ENCODE assay signal across 9 cellular contexts in the genomic region with DNA sequence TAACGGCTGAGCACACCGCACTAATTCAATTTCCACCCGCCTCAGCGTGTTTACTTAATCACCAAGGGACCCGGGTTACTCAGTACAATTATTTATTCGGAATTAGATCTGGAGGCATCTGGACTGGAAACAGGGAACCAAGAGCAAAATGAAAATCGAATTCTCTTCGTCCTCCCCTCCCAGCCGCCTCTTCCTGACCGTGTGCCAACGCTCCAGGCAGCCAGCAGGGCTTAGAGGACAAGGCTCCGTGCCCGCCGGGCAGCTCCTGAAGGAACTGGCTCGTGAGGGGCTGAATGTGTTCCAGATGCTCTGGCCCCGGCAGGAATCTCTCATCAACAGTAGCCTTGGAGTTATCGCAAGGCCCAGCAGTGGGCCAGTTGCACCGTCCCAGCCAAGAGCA. TPM values are rescaled to one million over a fixed set of nuclear protein-coding genes. Genes with fewer than 3 reads are reported as not detected.
A peak's percentile ranks its signal among the peaks of the same experiment; 100 is the strongest.
DNase-seq lines count a peak whose midpoint lies in the region; ATAC-seq and TF ChIP-seq lines count a peak whose summit lies in the region.
"Had no signal": no experiment of that assay in that cellular context is flagged by ENCODE, and none has a peak within 500 bp of the region (broad histone marks: within the 10 kb centered on the region; RNA-seq: fewer than 3 reads in every experiment).

No MANE protein-coding gene starts in this region.

- no peaks in the 10 kb centered on the region for H3K4me1 Mint-ChIP-seq in immature natural killer cell
- H3K4me1 Mint-ChIP-seq: activated naive CD4-positive, alpha-beta T cell treated with anti-CD3 and anti-CD28 coated beads, Interleukin-2, amount 50 U/mL, for 24 hours had no signal

- intact Hi-C loops in esophagus squamous epithelium (cut with DNase I) = no loop called here

- H3K79me1 ChIP-seq in neuronal stem cell (ENCODE audit: low read depth, low read length) = no peaks in the 10 kb centered on the region

- no peak overlapping the region for H2BK120ac ChIP-seq in neuronal stem cell (ENCODE audit: low read depth, low read length)

- no peak overlapping the region for H3K4me3 Mint-ChIP-seq in immature natural killer cell
- H3K4me3 Mint-ChIP-seq: activated naive CD4-positive, alpha-beta T cell treated with anti-CD3 and anti-CD28 coated beads, Interleukin-2, amount 50 U/mL, for 24 hours had no signal

- H2AFZ ChIP-seq in neuronal stem cell (ENCODE audit: low read length) = no peak overlapping the region

- H3K36me3 ChIP-seq in esophagus squamous epithelium (no peaks in the 10 kb centered on the region), rectal smooth muscle tissue (ENCODE audit: control insufficient read depth, insufficient read depth, low read length) (no peaks in the 10 kb centered on the region), neuronal stem cell (replicated peaks in 1 of 2; ENCODE audit: control insufficient read depth in 2 of 2, insufficient read depth in 2 of 2, low read length in 2 of 2) (no peaks in the 10 kb centered on the region)

- peak overlapping the region in 3 of 4 donors; percentile 15 to 53 (median 25) for H3K4me3 ChIP-seq in esophagus squamous epithelium
- peak overlapping the region; percentile 43 for H3K4me3 ChIP-seq in rectal smooth muscle tissue (ENCODE audit: low read length)
- H3K4me3 ChIP-seq in neuronal stem cell (ENCODE audit: low read length in 2 of 2) = no peak overlapping the region

- no peak for TF ChIP-seq POLR2A in esophagus squamous epithelium (IDR thresholded peaks at IDR 0.05)

- H3K27me3 ChIP-seq in esophagus squamous epithelium = peaks cover 0 to 39% (median 0%) of the 10 kb centered on the region in 4 donors
- peaks cover 6% of the 10 kb centered on the region for H3K27me3 ChIP-seq in rectal smooth muscle tissue (ENCODE audit: control insufficient read depth, insufficient read depth, low read length)
- peaks cover 0 to 22% (median 0%) of the 10 kb centered on the region in 3 experiments for H3K27me3 ChIP-seq in neuronal stem cell (ENCODE audit: control insufficient read depth in 3 of 3, insufficient read depth in 3 of 3, low read depth in 1 of 3, low read length in 3 of 3)

- H3K4ac ChIP-seq in neuronal stem cell (ENCODE audit: low read length) = no peak overlapping the region

- TF ChIP-seq CTCF in esophagus squamous epithelium (IDR thresholded peaks at IDR 0.05) = no peak

- 22 to 32% methylated on average over 14 to 16 of the region's 18 CpGs for WGBS in esophagus squamous epithelium, 2 donors
- no CpG with 5 or more reads among the region's 18 CpGs for WGBS in neuronal stem cell (ENCODE audit: extremely low coverage in 2 of 2, insufficient read length in 2 of 2, insufficient replicate concordance in 1 of 2), 2 donors

- no peak overlapping the region for H3K14ac ChIP-seq in neuronal stem cell (ENCODE audit: low read length)

- no peak overlapping the region for H3K18ac ChIP-seq in neuronal stem cell (ENCODE audit: low read length)

- no peak overlapping the region for H4K91ac ChIP-seq in neuronal stem cell (ENCODE audit: low read depth, low read length, poor library complexity)

- no peak overlapping the region for H2BK5ac ChIP-seq in neuronal stem cell (ENCODE audit: low read length)

- no peak overlapping the region for H2BK12ac ChIP-seq in neuronal stem cell (ENCODE audit: low read length)

- H3K9me3 ChIP-seq in esophagus squamous epithelium = no peaks in the 10 kb centered on the region
- no peaks in the 10 kb centered on the region for H3K9me3 ChIP-seq in neuronal stem cell (replicated peaks in 1 of 2; ENCODE audit: control insufficient read depth in 2 of 2, insufficient read depth in 1 of 2, low read depth in 1 of 2, low read length in 2 of 2)

- peak; percentile 72 for DNase-seq in DMS79 treated with DMSO at 0.1 percent for 48 hours (lab: John Stamatoyannopoulos, UW)
- DNase-seq in NCI-H2171 treated with DMSO at 0.1 percent for 48 hours (lab: John Stamatoyannopoulos, UW) = peak; percentile 86
- DNase-seq in esophagus squamous epithelium (lab: John Stamatoyannopoulos, UW) = no peak
- no peak for DNase-seq in immature natural killer cell
- no peak for DNase-seq in NOMO-1 treated with DMSO at 0.1 percent for 48 hours (lab: John Stamatoyannopoulos, UW; ENCODE audit: unreplicated experiment)
- DNase-seq in neuronal stem cell (ENCODE audit: low spot score) = no peak

- no peaks in the 10 kb centered on the region for H3K9me3 Mint-ChIP-seq in immature natural killer cell
- H3K9me3 Mint-ChIP-seq: activated naive CD4-positive, alpha-beta T cell treated with anti-CD3 and anti-CD28 coated beads, Interleukin-2, amount 50 U/mL, for 24 hours had no signal

- no peak overlapping the region for H2BK15ac ChIP-seq in neuronal stem cell (ENCODE audit: low read length)

- H3K4me2 ChIP-seq in neuronal stem cell (ENCODE audit: insufficient read depth, low read length, poor library complexity, severe bottlenecking) = no peak overlapping the region

- H3K27ac ChIP-seq in esophagus squamous epithelium (peak overlapping the region in 2 of 4 donors; percentile 10 to 25), rectal smooth muscle tissue (ENCODE audit: low read depth, low read length) (no peak overlapping the region), neuronal stem cell (replicated peaks; ENCODE audit: low read length) (no peak overlapping the region)

- H3K27me3 Mint-ChIP-seq in immature natural killer cell (ENCODE audit: low read depth in 3 of 3) = peaks cover 4 to 18% (median 17%) of the 10 kb centered on the region in 3 donors

- ATAC-seq in HG02763 (IDR thresholded peaks at IDR 0.05; ENCODE audit: unreplicated experiment) = no peak

- H3K4me1 ChIP-seq in esophagus squamous epithelium (peaks cover 0 to 9% (median 0%) of the 10 kb centered on the region in 3 donors), rectal smooth muscle tissue (ENCODE audit: control insufficient read depth, insufficient read depth, low read length) (peaks cover 6% of the 10 kb centered on the region), neuronal stem cell (ENCODE audit: control insufficient read depth in 2 of 2, insufficient read depth in 1 of 2, low read depth in 1 of 2, low read length in 2 of 2) (peaks cover 0 to 6% of the 10 kb centered on the region in 2 donors)

- no peak overlapping the region for H2AK5ac ChIP-seq in neuronal stem cell (ENCODE audit: low read depth, low read length)

- no peak overlapping the region for H3K9ac ChIP-seq in rectal smooth muscle tissue (ENCODE audit: low read length)
- no peak overlapping the region for H3K9ac ChIP-seq in neuronal stem cell (ENCODE audit: low read depth, low read length, poor library complexity)

- H3K27ac Mint-ChIP-seq in immature natural killer cell = no peak overlapping the region
- H3K27ac Mint-ChIP-seq: activated naive CD4-positive, alpha-beta T cell treated with anti-CD3 and anti-CD28 coated beads, Interleukin-2, amount 50 U/mL, for 24 hours had no signal

- H3K36me3 Mint-ChIP-seq in immature natural killer cell = no peaks in the 10 kb centered on the region
- H3K36me3 Mint-ChIP-seq: activated naive CD4-positive, alpha-beta T cell treated with anti-CD3 and anti-CD28 coated beads, Interleukin-2, amount 50 U/mL, for 24 hours had no signal

- no peak overlapping the region for H4K8ac ChIP-seq in neuronal stem cell (ENCODE audit: low read depth, low read length)

- no peak overlapping the region for H3K23ac ChIP-seq in neuronal stem cell (ENCODE audit: low read depth, low read length, poor library complexity)

RNA-seq across cellular contexts. Expression of gene CTNNBL1, which starts 23.4 kb away (rescaled TPM):
- total RNA-seq in esophagus squamous epithelium = 10 to 100 TPM; 15.3 to 31.5 (median 27.2) TPM
- polyA plus RNA-seq in immature natural killer cell = 100 to 1,000 TPM in 2 of 3 donors, 10 to 100 TPM in 1; 99.5 to 109 (median 105) TPM
- 106 TPM for polyA plus RNA-seq in neuronal stem cell (2013, experiment 1 of 2)
- polyA plus RNA-seq in neuronal stem cell (2013, experiment 2 of 2) = 108 TPM

Comparison
In these comparisons a context has a peak if more than half of its experiments do, and no peak if none do; other contexts are left out.
1. DNase-seq: peak in DMS79 treated with DMSO at 0.1 percent for 48 hours (single experiment) and NCI-H2171 treated with DMSO at 0.1 percent for 48 hours (single experiment); none in esophagus squamous epithelium (single experiment), immature natural killer cell (0 of 3), NOMO-1 treated with DMSO at 0.1 percent for 48 hours (single experiment) and neuronal stem cell (single experiment).
2. H3K4me3 ChIP-seq: peak in esophagus squamous epithelium (3 of 4) and rectal smooth muscle tissue (single experiment); none in neuronal stem cell (0 of 2).